25 cellular contexts compared by ENCODE assay signal in the genomic region with DNA sequence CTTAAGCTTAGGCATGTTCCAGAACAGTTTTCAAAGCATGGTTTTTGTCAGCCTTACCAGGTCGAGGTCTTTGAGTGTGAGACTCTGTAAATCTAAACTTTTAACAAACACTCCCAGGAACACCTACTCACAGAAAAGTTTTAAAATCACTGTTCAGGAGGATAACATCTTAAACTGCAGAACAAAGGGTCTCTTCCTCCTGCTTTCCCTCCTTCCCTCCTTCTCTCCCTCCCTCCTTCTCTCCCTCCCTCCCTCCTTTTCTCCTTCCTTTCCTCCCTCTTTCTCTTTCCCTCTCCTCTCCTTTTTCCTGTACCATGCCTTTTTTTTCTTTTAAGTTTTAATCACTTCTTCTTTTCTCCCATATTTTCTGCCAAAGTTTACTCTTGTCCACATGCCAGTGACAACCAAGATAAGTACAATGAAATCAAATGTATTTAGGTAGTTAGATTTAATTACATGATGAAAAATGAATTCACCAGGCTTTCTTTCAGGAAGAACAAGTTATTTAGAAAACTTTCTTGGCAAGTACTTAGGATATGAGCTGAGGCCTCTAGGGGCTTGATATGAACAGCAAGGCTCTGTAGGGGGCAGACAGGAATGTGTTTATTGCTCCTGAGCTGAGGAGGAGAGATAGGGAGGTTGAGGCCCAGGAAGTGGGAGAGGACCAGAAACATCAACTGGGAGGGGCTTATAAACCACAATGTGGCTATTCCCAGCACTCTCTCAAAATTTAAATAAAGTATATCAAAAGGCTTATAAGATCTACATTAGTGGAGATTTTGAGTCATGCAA.
A peak's percentile ranks its signal among the peaks of the same experiment; 100 is the strongest.
DNase-seq lines count a peak whose midpoint lies in the region; ATAC-seq and TF ChIP-seq lines count a peak whose summit lies in the region.
"Had no signal": no experiment of that assay in that cellular context is flagged by ENCODE, and none has a peak within 500 bp of the region (broad histone marks: within the 10 kb centered on the region; RNA-seq: fewer than 3 reads in every experiment).

No MANE protein-coding gene starts in this region.

- no peak overlapping the region for H3K4me3 ChIP-seq in BLaER1 treated with 17β-estradiol and CSF1 and Interleukin-3, amounts not matched to agents 10 nM and 100 nM
- no peak overlapping the region for H3K4me3 ChIP-seq in Jurkat, Clone E6-1 (ENCODE audit: low read length)
- no peak overlapping the region for H3K4me3 ChIP-seq in brain microvascular endothelial cell (ENCODE audit: low read depth, low read length)

- no peak overlapping the region for H3K4me3 Mint-ChIP-seq in nephron
- H3K4me3 Mint-ChIP-seq: activated CD8-positive, alpha-beta memory T cell treated with anti-CD3 and anti-CD28 coated beads, Interleukin-2, amount 10 ng/mL, durations not matched to agents 7 days and 5 days; T-cell had no signal

- H3K9ac ChIP-seq in BLaER1 treated with 17β-estradiol and CSF1 and Interleukin-3, amounts not matched to agents 10 nM and 100 nM = no peak overlapping the region

- peaks cover 36% of the 10 kb centered on the region for H3K4me1 Mint-ChIP-seq in nephron

- TF ChIP-seq CTCF in brain microvascular endothelial cell (IDR thresholded peaks at IDR 0.05; ENCODE audit: low read depth, low read length, missing control alignments) (peak; percentile 46), nephron (IDR thresholded peaks at IDR 0.05; ENCODE audit: unreplicated experiment in 3 of 3) (no peak)

- no peak for ATAC-seq in GM18867 (IDR thresholded peaks at IDR 0.05; ENCODE audit: unreplicated experiment)
- no peak for ATAC-seq in left lobe of liver
- no peak for ATAC-seq in GM21360 (IDR thresholded peaks at IDR 0.05; ENCODE audit: unreplicated experiment)
- ATAC-seq: activated CD8-positive, alpha-beta memory T cell treated with anti-CD3 and anti-CD28 coated beads, Interleukin-2, amount 10 ng/mL, durations not matched to agents 7 days and 5 days; foreskin keratinocyte; HCT116; left colon; T-cell had no signal

- H3K27ac ChIP-seq in BLaER1 treated with 17β-estradiol and CSF1 and Interleukin-3, amounts not matched to agents 10 nM and 100 nM = no peak overlapping the region
- H3K27ac ChIP-seq in brain microvascular endothelial cell = no peak overlapping the region
- H3K27ac ChIP-seq: HL-60 had no signal

- peak overlapping the region; percentile 85 to 94 (median 87) for H3K27ac Mint-ChIP-seq in nephron
- H3K27ac Mint-ChIP-seq: activated CD8-positive, alpha-beta memory T cell treated with anti-CD3 and anti-CD28 coated beads, Interleukin-2, amount 10 ng/mL, durations not matched to agents 7 days and 5 days had no signal

- in situ Hi-C loops in brain microvascular endothelial cell (cut with HindIII; ENCODE audit: low pct_ligation_motif_present, low sequenced_read_pairs) = no loop called here

- H4K20me1 ChIP-seq in BLaER1 treated with 17β-estradiol and CSF1 and Interleukin-3, amounts not matched to agents 10 nM and 100 nM = no peaks in the 10 kb centered on the region

- H3K4me2 ChIP-seq in BLaER1 treated with 17β-estradiol and CSF1 and Interleukin-3, amounts not matched to agents 10 nM and 100 nM = peak overlapping the region in 9 of 11 experiments; percentile 5 to 51 (median 25); a peak in 12 of 22 replicates

- peak; percentile 24 for DNase-seq in Jurkat, Clone E6-1 (ENCODE audit: low read depth, low spot score)
- DNase-seq in brain microvascular endothelial cell (peak; percentile 45), left lobe of liver (ENCODE audit: low spot score) (no peak), NCI-H510A (lab: John Stamatoyannopoulos, UW) (no peak)
- DNase-seq: activated CD4-positive, alpha-beta T cell treated with anti-CD3 and anti-CD28 coated beads for 1 hour; activated CD8-positive, alpha-beta memory T cell treated with anti-CD3 and anti-CD28 coated beads, Interleukin-2, amount 10 ng/mL, durations not matched to agents 7 days and 5 days; activated effector memory CD4-positive, alpha-beta T cell treated with Interleukin-2 at 50 U/mL for 16 hours; AML-193; amniotic stem cell; GDM1; hypothalamus; left colon; MV-4-11; NCI-H2029; NCI-H446 treated with DMSO at 0.1 percent for 48 hours; RPMI8226; stimulated activated CD4-positive, alpha-beta T cell treated with anti-CD3 and anti-CD28 coated beads, Interleukin-4, amount 100 ng/mL, for 4 hours; T-cell had no signal

- no peaks in the 10 kb centered on the region for H3K27me3 Mint-ChIP-seq in nephron (ENCODE audit: low read depth)

- no peaks in the 10 kb centered on the region for H3K36me3 ChIP-seq in BLaER1 treated with 17β-estradiol and CSF1 and Interleukin-3, amounts not matched to agents 10 nM and 100 nM
- no peaks in the 10 kb centered on the region for H3K36me3 ChIP-seq in brain microvascular endothelial cell (replicated peaks)

- H3K27me3 ChIP-seq in BLaER1 treated with 17β-estradiol and CSF1 and Interleukin-3, amounts not matched to agents 10 nM and 100 nM = no peaks in the 10 kb centered on the region
- no peaks in the 10 kb centered on the region for H3K27me3 ChIP-seq in brain microvascular endothelial cell (replicated peaks)
- H3K27me3 ChIP-seq: foreskin keratinocyte had no signal

- H3K9me3 ChIP-seq in BLaER1 treated with 17β-estradiol and CSF1 and Interleukin-3, amounts not matched to agents 10 nM and 100 nM (replicated peaks in 1 of 11) = peaks cover 0 to 11% (median 5%) of the 10 kb centered on the region in 11 experiments; a peak in 5 of 22 replicates

- peaks cover 18% of the 10 kb centered on the region for H3K9me3 Mint-ChIP-seq in nephron

- peaks cover 4 to 9% (median 8%) of the 10 kb centered on the region in 10 experiments; a peak in 16 of 20 replicates for H3K4me1 ChIP-seq in BLaER1 treated with 17β-estradiol and CSF1 and Interleukin-3, amounts not matched to agents 10 nM and 100 nM

- peaks cover 9% of the 10 kb centered on the region for H3K36me3 Mint-ChIP-seq in nephron (ENCODE audit: low read depth)
- H3K36me3 Mint-ChIP-seq: activated CD8-positive, alpha-beta memory T cell treated with anti-CD3 and anti-CD28 coated beads, Interleukin-2, amount 10 ng/mL, durations not matched to agents 7 days and 5 days; T-cell had no signal

Comparison
In these comparisons a context has a peak if more than half of its experiments do, and no peak if none do; other contexts are left out.
1. DNase-seq: peak in Jurkat, Clone E6-1 (single experiment) and brain microvascular endothelial cell (single experiment); none in left lobe of liver (single experiment) and NCI-H510A (single experiment).